Comparison of ENCODE assay signal across 8 cellular contexts in genomic region chr17:40121191-40121885, GRCh38. TPM values are rescaled to one million over a fixed set of nuclear protein-coding genes. Genes with fewer than 3 reads are reported as not detected.
DNase-seq lines count a peak whose midpoint lies in the region; ATAC-seq and TF ChIP-seq lines count a peak whose summit lies in the region.

No MANE protein-coding gene starts in this region.

- H3K79me2 ChIP-seq in trophoblast cell (ENCODE audit: control insufficient read depth, insufficient read depth, low read length, poor library complexity) = peaks cover 25% of the 10 kb centered on the region

- peaks cover 0 to 13% (median 1%) of the 10 kb centered on the region in 9 donors for H3K36me3 ChIP-seq in heart right ventricle
- H3K36me3 ChIP-seq in trophoblast cell (ENCODE audit: control insufficient read depth in 1 of 2, insufficient read depth in 2 of 2, low read length in 2 of 2) = peaks cover 3 to 4% of the 10 kb centered on the region in 2 experiments

- H3K9me3 Mint-ChIP-seq in activated naive CD8-positive, alpha-beta T cell treated with anti-CD3 and anti-CD28 coated beads, Interleukin-2, amount 50 U/mL, for 24 hours = no peaks in the 10 kb centered on the region

- H2AFZ ChIP-seq in trophoblast cell (ENCODE audit: insufficient read depth, low read length, poor library complexity) = peak overlapping the region; percentile 46

- TF ChIP-seq CTCF in heart right ventricle (IDR thresholded peaks at IDR 0.05) = no peak

- peak; percentile 2 for ATAC-seq in GM18867 (IDR thresholded peaks at IDR 0.05; ENCODE audit: unreplicated experiment)
- ATAC-seq in activated naive CD8-positive, alpha-beta T cell treated with anti-CD3 and anti-CD28 coated beads, Interleukin-2, amount 50 U/mL, for 24 hours = peak; percentile 30
- peak; percentile 21 to 72 (median 37) for ATAC-seq in heart right ventricle
- ATAC-seq in GM18868 (IDR thresholded peaks at IDR 0.05; ENCODE audit: unreplicated experiment) = no peak

- H3K36me3 Mint-ChIP-seq in activated naive CD8-positive, alpha-beta T cell treated with anti-CD3 and anti-CD28 coated beads, Interleukin-2, amount 50 U/mL, for 24 hours (ENCODE audit: low read depth) = peaks cover 21% of the 10 kb centered on the region

- H3K4me3 ChIP-seq in heart right ventricle (peak overlapping the region; percentile 89 to 100 (median 100)), trophoblast cell (ENCODE audit: low read depth, low read length) (peak overlapping the region; percentile 93)

- H4K12ac ChIP-seq in trophoblast cell (ENCODE audit: low read depth, low read length) = peak overlapping the region; percentile 96

- peak overlapping the region; percentile 88 for H3K18ac ChIP-seq in trophoblast cell (ENCODE audit: low read length)

- peaks cover 29% of the 10 kb centered on the region for H3K4me1 Mint-ChIP-seq in activated naive CD8-positive, alpha-beta T cell treated with anti-CD3 and anti-CD28 coated beads, Interleukin-2, amount 50 U/mL, for 24 hours

- H2AK5ac ChIP-seq in trophoblast cell (ENCODE audit: low read length) = peak overlapping the region; percentile 88

- peak overlapping the region; percentile 30 for H2BK12ac ChIP-seq in trophoblast cell (ENCODE audit: low read length)

- H4K91ac ChIP-seq in trophoblast cell (ENCODE audit: low read depth, low read length) = peak overlapping the region; percentile 96

- H3K9me3 ChIP-seq in heart right ventricle = no peaks in the 10 kb centered on the region
- no peaks in the 10 kb centered on the region for H3K9me3 ChIP-seq in trophoblast cell (ENCODE audit: insufficient read depth, low read depth, low read length)

- peak overlapping the region; percentile 93 for H2BK120ac ChIP-seq in trophoblast cell (ENCODE audit: insufficient read depth, low read length, poor library complexity)

- intact Hi-C loops in heart right ventricle (cut with DNase I) = no loop called here

- peak overlapping the region; percentile 96 for H3K14ac ChIP-seq in trophoblast cell (ENCODE audit: low read length)

- H3K27ac ChIP-seq in heart right ventricle (peak overlapping the region; percentile 92 to 99 (median 97)), trophoblast cell (ENCODE audit: low read depth, low read length) (peak overlapping the region; percentile 94)

- peak overlapping the region; percentile 80 for H3K4ac ChIP-seq in trophoblast cell (ENCODE audit: low read depth, low read length)

- H3K4me2 ChIP-seq in trophoblast cell (ENCODE audit: low read length) = peak overlapping the region; percentile 62

- DNase-seq in Ammon's horn (ENCODE audit: low spot score) = peak; percentile 69
- peak; percentile 50 for DNase-seq in NCI-H2227 treated with DMSO at 0.1 percent for 48 hours (lab: John Stamatoyannopoulos, UW)
- DNase-seq in activated naive CD8-positive, alpha-beta T cell treated with anti-CD3 and anti-CD28 coated beads, Interleukin-2, amount 50 U/mL, for 24 hours = peak; percentile 53
- peak; percentile 11 to 58 for DNase-seq in heart right ventricle
- DNase-seq in trophoblast cell = peak in 1 of 2 donors; percentile 47
- no peak for DNase-seq in SIG-M5 (lab: John Stamatoyannopoulos, UW)

- H3K79me1 ChIP-seq in trophoblast cell (ENCODE audit: low read length) = peaks cover 24% of the 10 kb centered on the region

- H3K27ac Mint-ChIP-seq in activated naive CD8-positive, alpha-beta T cell treated with anti-CD3 and anti-CD28 coated beads, Interleukin-2, amount 50 U/mL, for 24 hours = peak overlapping the region; percentile 79

- no peaks in the 10 kb centered on the region for H3K27me3 ChIP-seq in heart right ventricle
- no peaks in the 10 kb centered on the region for H3K27me3 ChIP-seq in trophoblast cell (ENCODE audit: insufficient read depth, low read length)

- no peak overlapping the region for H3K23ac ChIP-seq in trophoblast cell (ENCODE audit: low read length)

- H3K9ac ChIP-seq in trophoblast cell (ENCODE audit: low read length) = peak overlapping the region; percentile 93

- 0 to 1% methylated on average over 44 to 51 of the region's 51 CpGs for WGBS in heart right ventricle, 2 donors
- WGBS in trophoblast cell (ENCODE audit: extremely low coverage, insufficient coverage, insufficient read length) = no CpG with 5 or more reads among the region's 51 CpGs

- H4K8ac ChIP-seq in trophoblast cell (ENCODE audit: low read depth, low read length) = peak overlapping the region; percentile 92

- peak overlapping the region; percentile 97 for H2BK5ac ChIP-seq in trophoblast cell (ENCODE audit: low read depth, low read length, poor library complexity)

- H3K4me3 Mint-ChIP-seq in activated naive CD8-positive, alpha-beta T cell treated with anti-CD3 and anti-CD28 coated beads, Interleukin-2, amount 50 U/mL, for 24 hours = peak overlapping the region; percentile 83

- H3K27me3 Mint-ChIP-seq in activated naive CD8-positive, alpha-beta T cell treated with anti-CD3 and anti-CD28 coated beads, Interleukin-2, amount 50 U/mL, for 24 hours = no peaks in the 10 kb centered on the region

- H3K4me1 ChIP-seq in heart right ventricle (peaks cover 5 to 39% (median 31%) of the 10 kb centered on the region in 9 donors), trophoblast cell (ENCODE audit: control insufficient read depth in 1 of 2, insufficient read depth in 2 of 2, low read length in 2 of 2) (peaks cover 7 to 10% of the 10 kb centered on the region in 2 experiments)

RNA-seq across cellular contexts. Expression of gene MSL1, which starts 0.4 kb away (rescaled TPM):
- 10 to 100 TPM; 26.3 to 57.4 (median 37.7) TPM for total RNA-seq in heart right ventricle
- 10 to 100 TPM; 45.5 to 65.0 TPM for polyA plus RNA-seq in heart right ventricle
- 52.5 and 54.4 TPM in 2 replicates for polyA plus RNA-seq in trophoblast cell (2013)

RNA-seq across cellular contexts. Expression of gene CASC3, which starts 19.0 kb away (rescaled TPM):
- 10 to 100 TPM; 39.9 to 56.8 (median 43.7) TPM for total RNA-seq in heart right ventricle
- 10 to 100 TPM; 21.3 to 41.0 TPM for polyA plus RNA-seq in heart right ventricle
- 49.0 and 50.6 TPM in 2 replicates for polyA plus RNA-seq in trophoblast cell (2013)

RNA-seq across cellular contexts. Expression of gene NR1D1, which starts 20.9 kb away (rescaled TPM):
- 10 to 100 TPM in 7 of 10 donors, 1 to 10 TPM in 3; 5.5 to 41.3 (median 29.9) TPM for total RNA-seq in heart right ventricle
- 10 to 100 TPM in 1 of 2 donors, 1 to 10 TPM in 1; 7.1 to 24.4 TPM for polyA plus RNA-seq in heart right ventricle
- polyA plus RNA-seq in trophoblast cell (2013) = 2.0 and 2.2 TPM in 2 replicates

RNA-seq across cellular contexts. Expression of gene RAPGEFL1, which starts 55.9 kb away (rescaled TPM):
- total RNA-seq in heart right ventricle = 1 to 10 TPM; 2.2 to 5.7 (median 3.2) TPM
- polyA plus RNA-seq in heart right ventricle = 10 to 100 TPM in 1 of 2 donors, 1 to 10 TPM in 1; 2.9 to 21.9 TPM
- polyA plus RNA-seq in trophoblast cell (2013) = 2.8 and 3.0 TPM in 2 replicates

RNA-seq across cellular contexts. Expression of gene THRA, which starts 58.6 kb away (rescaled TPM):
- total RNA-seq in heart right ventricle = 100 to 1,000 TPM in 1 of 10 donors, 10 to 100 TPM in 9; 59.8 to 102 (median 69.7) TPM
- polyA plus RNA-seq in heart right ventricle = 10 to 100 TPM; 29.8 to 44.2 TPM
- polyA plus RNA-seq in trophoblast cell (2013) = 4.1 TPM in 2 replicates
